ENCODE assay signal across 29 cellular contexts in genomic region chr2:120299024-120299423, GRCh38. TPM values are rescaled to one million over a fixed set of nuclear protein-coding genes. Genes with fewer than 3 reads are reported as not detected.
"Had no signal": no experiment of that assay in that cellular context is flagged by ENCODE, and none has a peak within 500 bp of the region (broad histone marks: within the 10 kb centered on the region; RNA-seq: fewer than 3 reads in every experiment).

No MANE protein-coding gene starts in this region.

- H3K4me3 Mint-ChIP-seq: activated CD8-positive, alpha-beta T cell treated with anti-CD3 and anti-CD28 coated beads for 36 hours; activated naive CD8-positive, alpha-beta T cell treated with anti-CD3 and anti-CD28 coated beads, Interleukin-2, amount 50 U/mL, for 24 hours; activated T-helper 1 cell treated with anti-CD3 and anti-CD28 coated beads, Interleukin-12 subunit alpha, Interleukin-12 subunit beta, Interleukin-2, Interleukin-4 antibody, amounts not matched to agents 30 ng/mL and 10 ng/mL and 1 ng/mL, durations not matched to agents 14 hours and 24 hours and 36 hours; brain; central memory CD8-positive, alpha-beta T cell; T-cell had no signal

- H3K27me3 Mint-ChIP-seq: activated CD8-positive, alpha-beta T cell treated with anti-CD3 and anti-CD28 coated beads for 36 hours; activated naive CD8-positive, alpha-beta T cell treated with anti-CD3 and anti-CD28 coated beads, Interleukin-2, amount 50 U/mL, for 24 hours; brain; central memory CD8-positive, alpha-beta T cell; T-cell had no signal

- ATAC-seq: activated CD8-positive, alpha-beta T cell treated with anti-CD3 and anti-CD28 coated beads for 36 hours; activated naive CD4-positive, alpha-beta T cell treated with anti-CD3 and anti-CD28 coated beads, Interleukin-2, amount 50 U/mL, for 72 hours; activated naive CD8-positive, alpha-beta T cell treated with anti-CD3 and anti-CD28 coated beads, Interleukin-2, amount 50 U/mL, for 24 hours; T-cell had no signal

- H3K4me1 ChIP-seq: ascending aorta had no signal

- H3K27ac Mint-ChIP-seq: activated CD8-positive, alpha-beta T cell treated with anti-CD3 and anti-CD28 coated beads for 36 hours; activated naive CD8-positive, alpha-beta T cell treated with anti-CD3 and anti-CD28 coated beads, Interleukin-2, amount 50 U/mL, for 24 hours; activated T-helper 1 cell treated with anti-CD3 and anti-CD28 coated beads, Interleukin-12 subunit alpha, Interleukin-12 subunit beta, Interleukin-2, Interleukin-4 antibody, amounts not matched to agents 30 ng/mL and 10 ng/mL and 1 ng/mL, durations not matched to agents 14 hours and 24 hours and 36 hours; brain; T-cell had no signal

- H3K27me3 ChIP-seq: ascending aorta had no signal

- H3K27ac ChIP-seq: ascending aorta, SK-N-MC, VCaP had no signal

- DNase-seq: activated CD4-positive, CD25-positive, alpha-beta regulatory T cell; activated CD8-positive, alpha-beta memory T cell treated with anti-CD3 and anti-CD28 coated beads, Interleukin-2, amount 50 U/mL, for 4 hours; activated CD8-positive, alpha-beta T cell treated with anti-CD3 and anti-CD28 coated beads for 36 hours; activated effector memory CD4-positive, alpha-beta T cell treated with anti-CD3 and anti-CD28 coated beads, Interleukin-2, amount 50 U/mL, for 16 hours; activated naive CD4-positive, alpha-beta T cell treated with Interleukin-2 at 50 U/mL for 16 hours; activated naive CD8-positive, alpha-beta T cell treated with anti-CD3 and anti-CD28 coated beads, Interleukin-2, amount 50 U/mL, for 24 hours; amniotic stem cell; KG1; NCI-H1048; NCI-H1417; NCI-H1694; NCI-H2029; NCI-H2107; NCI-H2171 treated with DMSO at 0.1 percent for 48 hours; NCI-H226; NCI-H526; NCI-H82; SIG-M5; T-cell; T-helper 2 cell; T1000 had no signal

- H3K9me3 ChIP-seq: ascending aorta had no signal

- H3K4me3 ChIP-seq: ascending aorta, SK-N-MC had no signal

- H3K9me3 Mint-ChIP-seq: activated CD8-positive, alpha-beta T cell treated with anti-CD3 and anti-CD28 coated beads for 36 hours; activated naive CD4-positive, alpha-beta T cell treated with anti-CD3 and anti-CD28 coated beads, Interleukin-2, amount 50 U/mL, for 72 hours; activated naive CD8-positive, alpha-beta T cell treated with anti-CD3 and anti-CD28 coated beads, Interleukin-2, amount 50 U/mL, for 24 hours; activated T-helper 1 cell treated with anti-CD3 and anti-CD28 coated beads, Interleukin-12 subunit alpha, Interleukin-12 subunit beta, Interleukin-2, Interleukin-4 antibody, amounts not matched to agents 30 ng/mL and 10 ng/mL and 1 ng/mL, durations not matched to agents 14 hours and 24 hours and 36 hours; central memory CD8-positive, alpha-beta T cell; T-cell had no signal

RNA-seq across cellular contexts. Expression of gene INHBB, which starts 46.9 kb away (rescaled TPM):
- total RNA-seq: activated CD8-positive, alpha-beta T cell treated with anti-CD3 and anti-CD28 coated beads for 36 hours; activated naive CD4-positive, alpha-beta T cell treated with anti-CD3 and anti-CD28 coated beads, Interleukin-2, amount 50 U/mL, for 72 hours; activated T-helper 1 cell treated with anti-CD3 and anti-CD28 coated beads, Interleukin-12 subunit alpha, Interleukin-12 subunit beta, Interleukin-2, Interleukin-4 antibody, amounts not matched to agents 30 ng/mL and 10 ng/mL and 1 ng/mL, durations not matched to agents 14 hours and 24 hours and 36 hours; OCI-LY7 had no signal
